2 cellular contexts compared by ENCODE assay signal in the genomic region with DNA sequence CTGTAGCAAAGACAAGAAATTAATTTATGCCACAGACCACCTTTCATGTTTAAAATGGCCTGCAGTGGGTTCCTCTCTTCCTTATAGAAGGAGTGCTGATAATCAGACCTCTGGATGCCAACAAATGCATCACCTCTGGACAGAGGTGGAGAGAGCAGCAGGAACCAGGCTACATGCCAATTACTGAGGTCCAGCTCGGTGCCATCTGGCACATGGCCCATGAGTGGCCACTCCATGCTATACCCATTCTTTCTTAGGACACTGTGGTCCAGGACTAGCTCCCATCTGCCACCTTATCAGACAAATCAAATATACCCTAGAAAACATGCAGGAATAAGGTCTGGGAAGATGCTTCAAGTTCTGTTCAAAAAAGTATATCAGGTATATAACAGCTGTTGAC.
A peak's percentile ranks its signal among the peaks of the same experiment; 100 is the strongest.
TF ChIP-seq lines count a peak whose summit lies in the region.

No MANE protein-coding gene starts in this region.

TF ChIP-seq in liver, 16 proteins besides CTCF, POLR2A, EP300 and RAD21 (continued from another document):
- TF ChIP-seq REST (IDR thresholded peaks at IDR 0.05) (peak; percentile 39), FOXA2 (IDR thresholded peaks at IDR 0.05) (peak; percentile 37), HNF4G (IDR thresholded peaks at IDR 0.05) (peak; percentile 20), NR2F2 (IDR thresholded peaks at IDR 0.05) (peak; percentile 41), MAX (IDR thresholded peaks at IDR 0.05) (peak; percentile 58), YY1 (IDR thresholded peaks at IDR 0.05) (peak; percentile 71), RXRA (IDR thresholded peaks at IDR 0.05) (peak; percentile 64 to 77), EGR1 (IDR thresholded peaks at IDR 0.05; ENCODE audit: low read depth in 2 of 2) (peak in 1 of 2 donors; percentile 23), GABPA (IDR thresholded peaks at IDR 0.05 in 1 of 2, conservative IDR thresholded peaks at IDR 0.05 in 1 of 2) (no peak), SP1 (IDR thresholded peaks at IDR 0.05) (peak; percentile 63), ZBTB33 (IDR thresholded peaks at IDR 0.05) (no peak), TAF1 (conservative IDR thresholded peaks at IDR 0.05) (no peak), HNF4A (conservative IDR thresholded peaks at IDR 0.05) (peak; percentile 70 to 81)
- TF ChIP-seq, protein P1, sequence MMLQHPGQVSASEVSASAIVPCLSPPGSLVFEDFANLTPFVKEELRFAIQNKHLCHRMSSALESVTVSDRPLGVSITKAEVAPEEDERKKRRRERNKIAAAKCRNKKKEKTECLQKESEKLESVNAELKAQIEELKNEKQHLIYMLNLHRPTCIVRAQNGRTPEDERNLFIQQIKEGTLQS (IDR thresholded peaks at IDR 0.05), result no peak
TF ChIP-seq in liver: peak in this region for 11.

TF ChIP-seq in HepG2, 621 proteins besides CTCF, POLR2A, EP300 and RAD21:
- no peak for TF ChIP-seq NFAT5 (CRISPR knock-in tag; IDR thresholded peaks at IDR 0.05)
- TF ChIP-seq, protein P1 (CRISPR knock-in tag; IDR thresholded peaks at IDR 0.05), result no peak
- no peak for TF ChIP-seq SOX5 (CRISPR knock-in tag; IDR thresholded peaks at IDR 0.05; ENCODE audit: borderline replicate concordance)
- TF ChIP-seq HCFC1 (IDR thresholded peaks at IDR 0.05; ENCODE audit: low read depth, low read length), result no peak
- TF ChIP-seq ZFYVE20 (CRISPR knock-in tag; IDR thresholded peaks at IDR 0.05; ENCODE audit: borderline replicate concordance, low read depth), result no peak
- no peak for TF ChIP-seq ZNF747 (CRISPR knock-in tag; IDR thresholded peaks at IDR 0.05; ENCODE audit: borderline replicate concordance)
- TF ChIP-seq SIN3B (IDR thresholded peaks at IDR 0.05; ENCODE audit: low read length), result no peak
- TF ChIP-seq SMAD3 (CRISPR knock-in tag; IDR thresholded peaks at IDR 0.05), result no peak
- TF ChIP-seq RXRA (CRISPR knock-in tag; IDR thresholded peaks at IDR 0.05), result no peak
- TF ChIP-seq ZNF230 (CRISPR knock-in tag; IDR thresholded peaks at IDR 0.05), result no peak
- no peak for TF ChIP-seq MXI1 (IDR thresholded peaks at IDR 0.05; ENCODE audit: borderline replicate concordance, low read depth, low read length)
- no peak for TF ChIP-seq ZFP37 (CRISPR knock-in tag; IDR thresholded peaks at IDR 0.05; ENCODE audit: borderline replicate concordance)
- no peak for TF ChIP-seq ZKSCAN5 (CRISPR knock-in tag; IDR thresholded peaks at IDR 0.05)
- TF ChIP-seq ZNF552 (CRISPR knock-in tag; IDR thresholded peaks at IDR 0.05; ENCODE audit: borderline replicate concordance), result no peak
- TF ChIP-seq RFX3 (CRISPR knock-in tag; IDR thresholded peaks at IDR 0.05), result no peak
- no peak for TF ChIP-seq ZNF180 (CRISPR knock-in tag; IDR thresholded peaks at IDR 0.05; ENCODE audit: borderline replicate concordance, low read depth)
